7 cellular contexts compared by ENCODE assay signal in the genomic region with DNA sequence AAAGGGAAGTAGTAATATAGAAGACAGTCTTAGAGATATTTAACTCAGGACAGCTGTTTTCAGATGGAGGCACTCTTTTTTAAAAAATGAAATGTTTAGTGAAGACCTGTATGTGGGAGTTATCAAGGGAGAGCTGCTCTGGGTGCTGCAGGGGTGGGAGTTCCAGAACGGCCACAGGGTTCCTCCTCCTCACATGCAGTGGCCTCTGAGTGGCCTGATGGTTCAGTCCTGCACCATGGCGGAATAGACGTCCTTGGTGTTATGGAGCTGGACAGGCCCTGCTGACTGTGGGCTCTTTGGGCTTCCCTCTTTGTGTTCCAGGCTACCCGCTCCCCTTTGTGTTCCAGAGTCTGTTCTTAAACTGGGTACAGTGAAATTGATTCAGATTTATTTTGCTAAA.
"Had no signal": no experiment of that assay in that cellular context is flagged by ENCODE, and none has a peak within 500 bp of the region (broad histone marks: within the 10 kb centered on the region; RNA-seq: fewer than 3 reads in every experiment).

No MANE protein-coding gene starts in this region.

- H3K27me3 Mint-ChIP-seq: IgD-negative memory B cell had no signal

- H3K4me1 Mint-ChIP-seq: IgD-negative memory B cell had no signal

- H3K4me3 Mint-ChIP-seq: IgD-negative memory B cell had no signal

- ATAC-seq: HepG2 had no signal

- FAIRE-seq: HepG2, HTR-8/SVneo had no signal

- H3K27ac ChIP-seq: HL-60 had no signal

- DNase-seq: IMR-90, KBM-7, KG1 had no signal

- H3K27ac Mint-ChIP-seq: IgD-negative memory B cell had no signal
